31 cellular contexts compared by ENCODE assay signal in the genomic region with DNA sequence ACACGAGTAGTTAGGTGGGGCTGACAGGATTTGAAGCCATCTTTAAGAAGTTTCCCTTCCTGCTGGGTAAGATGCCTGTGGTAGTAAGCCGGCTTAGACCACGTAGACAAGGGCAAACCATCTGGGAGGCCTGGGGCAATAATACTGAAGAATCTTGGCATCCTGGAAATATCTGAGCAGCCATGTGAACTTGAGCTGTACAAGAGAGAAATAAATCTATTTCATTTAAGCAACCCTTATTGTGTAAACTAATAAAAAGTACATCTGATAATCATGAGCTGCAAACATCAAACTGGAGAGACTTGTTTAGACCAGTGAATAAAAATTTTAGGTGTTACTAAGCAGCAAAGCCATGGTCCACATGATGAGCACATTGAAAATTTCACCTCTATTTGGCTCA. TPM values are rescaled to one million over a fixed set of nuclear protein-coding genes. Genes with fewer than 3 reads are reported as not detected.
"Had no signal": no experiment of that assay in that cellular context is flagged by ENCODE, and none has a peak within 500 bp of the region (broad histone marks: within the 10 kb centered on the region; RNA-seq: fewer than 3 reads in every experiment).

No MANE protein-coding gene starts in this region.

- H3K4me3 ChIP-seq: MG63, SJSA1 had no signal

- H3K36me3 Mint-ChIP-seq: activated naive CD8-positive, alpha-beta T cell; brain had no signal

- H3K27me3 ChIP-seq: MG63, SJSA1 had no signal

- DNase-seq: activated CD4-positive, alpha-beta memory T cell treated with anti-CD3 and anti-CD28 coated beads, Interleukin-2, amount 10 ng/mL, durations not matched to agents 7 days and 5 days; activated CD4-positive, alpha-beta T cell treated with anti-CD3 and anti-CD28 coated beads for 36 hours; activated CD4-positive, alpha-beta T cell treated with anti-CD3 and anti-CD28 coated beads, Interleukin-2, amount 50 U/mL, for 1 hour; activated gamma-delta T cell; activated naive CD4-positive, alpha-beta T cell treated with anti-CD3 and anti-CD28 coated beads for 36 hours; activated T-cell treated with anti-CD3 and anti-CD28 coated beads for 4 hours; activated T-cell treated with anti-CD3 and anti-CD28 coated beads, Interleukin-2, amount 50 U/mL, for 48 hours; amygdala; KG1; MG63; NCI-H1105; NCI-H1436 treated with DMSO at 0.1 percent for 48 hours; NCI-H187; NCI-H2081; NCI-H446; NCI-H524; NCI-H748 treated with DMSO at 0.1 percent for 48 hours; RPMI8226 had no signal

- H3K27ac Mint-ChIP-seq: activated CD4-positive, alpha-beta memory T cell treated with anti-CD3 and anti-CD28 coated beads, Interleukin-2, amount 10 ng/mL, durations not matched to agents 7 days and 5 days; activated CD4-positive, alpha-beta T cell treated with anti-CD3 and anti-CD28 coated beads for 36 hours; activated naive CD4-positive, alpha-beta T cell treated with anti-CD3 and anti-CD28 coated beads for 36 hours; activated naive CD8-positive, alpha-beta T cell; activated T-helper 17 cell treated with anti-CD3 and anti-CD28 coated beads, Interleukin-2, amount 50 U/mL, for 72 hours; IgD-negative memory B cell; T-helper 1 cell treated with Interleukin-12 subunit alpha and Interleukin-12 subunit beta and Interleukin-4 antibody, amounts not matched to agents 30 μg/mL and 1 μg/mL, for 36 hours had no signal

- H3K4me1 Mint-ChIP-seq: activated CD4-positive, alpha-beta memory T cell treated with anti-CD3 and anti-CD28 coated beads, Interleukin-2, amount 10 ng/mL, durations not matched to agents 7 days and 5 days; activated CD4-positive, alpha-beta T cell treated with anti-CD3 and anti-CD28 coated beads for 36 hours; activated T-helper 17 cell treated with anti-CD3 and anti-CD28 coated beads, Interleukin-2, amount 50 U/mL, for 72 hours; central memory CD8-positive, alpha-beta T cell; IgD-negative memory B cell had no signal

- H3K27ac ChIP-seq: SJSA1 had no signal

- H3K9me3 ChIP-seq: MG63, SJSA1 had no signal

- H3K4me3 Mint-ChIP-seq: activated CD4-positive, alpha-beta memory T cell treated with anti-CD3 and anti-CD28 coated beads, Interleukin-2, amount 10 ng/mL, durations not matched to agents 7 days and 5 days; activated CD4-positive, alpha-beta T cell treated with anti-CD3 and anti-CD28 coated beads for 36 hours; activated naive CD4-positive, alpha-beta T cell treated with anti-CD3 and anti-CD28 coated beads for 36 hours; activated naive CD8-positive, alpha-beta T cell; activated T-helper 17 cell treated with anti-CD3 and anti-CD28 coated beads, Interleukin-2, amount 50 U/mL, for 72 hours; brain; central memory CD8-positive, alpha-beta T cell; T-helper 1 cell treated with Interleukin-12 subunit alpha and Interleukin-12 subunit beta and Interleukin-4 antibody, amounts not matched to agents 30 μg/mL and 1 μg/mL, for 36 hours had no signal

- H3K36me3 ChIP-seq: MG63, SJSA1 had no signal

- H3K9me3 Mint-ChIP-seq: activated CD4-positive, alpha-beta memory T cell treated with anti-CD3 and anti-CD28 coated beads, Interleukin-2, amount 10 ng/mL, durations not matched to agents 7 days and 5 days; activated naive CD4-positive, alpha-beta T cell treated with anti-CD3 and anti-CD28 coated beads for 36 hours; activated T-helper 17 cell treated with anti-CD3 and anti-CD28 coated beads, Interleukin-2, amount 50 U/mL, for 72 hours; brain; central memory CD8-positive, alpha-beta T cell; T-helper 1 cell treated with Interleukin-12 subunit alpha and Interleukin-12 subunit beta and Interleukin-4 antibody, amounts not matched to agents 30 μg/mL and 1 μg/mL, for 36 hours had no signal

- ATAC-seq: activated CD4-positive, alpha-beta T cell treated with anti-CD3 and anti-CD28 coated beads for 36 hours; activated T-helper 17 cell treated with anti-CD3 and anti-CD28 coated beads, Interleukin-2, amount 50 U/mL, for 72 hours; Right ventricle myocardium inferior; SK-N-SH treated with all-trans-retinoic acid at 6 μM for 48 hours had no signal

RNA-seq across cellular contexts. Expression of a gene that starts 11.4 kb away (rescaled TPM):
- total RNA-seq: activated CD4-positive, alpha-beta memory T cell treated with anti-CD3 and anti-CD28 coated beads, Interleukin-2, amount 10 ng/mL, durations not matched to agents 7 days and 5 days; activated CD4-positive, alpha-beta T cell treated with anti-CD3 and anti-CD28 coated beads for 36 hours; activated CD8-positive, alpha-beta memory T cell treated with anti-CD3 and anti-CD28 coated beads for 36 hours; activated naive CD4-positive, alpha-beta T cell treated with anti-CD3 and anti-CD28 coated beads for 36 hours; activated T-helper 17 cell treated with anti-CD3 and anti-CD28 coated beads, Interleukin-2, amount 50 U/mL, for 72 hours; astrocyte; LHCN-M2; OCI-LY7; Right ventricle myocardium inferior; SJSA1 had no signal
- polyA plus RNA-seq: IgD-negative memory B cell had no signal

RNA-seq across cellular contexts. Expression of a gene that starts 28.1 kb away (rescaled TPM):
- total RNA-seq: activated CD4-positive, alpha-beta memory T cell treated with anti-CD3 and anti-CD28 coated beads, Interleukin-2, amount 10 ng/mL, durations not matched to agents 7 days and 5 days; activated CD4-positive, alpha-beta T cell treated with anti-CD3 and anti-CD28 coated beads for 36 hours; activated CD8-positive, alpha-beta memory T cell treated with anti-CD3 and anti-CD28 coated beads for 36 hours; activated naive CD4-positive, alpha-beta T cell treated with anti-CD3 and anti-CD28 coated beads for 36 hours; activated T-helper 17 cell treated with anti-CD3 and anti-CD28 coated beads, Interleukin-2, amount 50 U/mL, for 72 hours; LHCN-M2; OCI-LY7 had no signal
- polyA plus RNA-seq: IgD-negative memory B cell had no signal
